ENCODE assay signal across 20 cellular contexts in genomic region chr11:134658481-134659080, GRCh38.
"Had no signal": no experiment of that assay in that cellular context is flagged by ENCODE, and none has a peak within 500 bp of the region (broad histone marks: within the 10 kb centered on the region; RNA-seq: fewer than 3 reads in every experiment).

No MANE protein-coding gene starts in this region.

- H3K4me3 ChIP-seq: lower lobe of right lung, spleen, thyroid gland, uterus had no signal

- H3K4me1 ChIP-seq: foreskin keratinocyte, lower lobe of right lung, spleen, thyroid gland, uterus had no signal

- H3K4me3 Mint-ChIP-seq: activated CD4-positive, alpha-beta T cell treated with anti-CD3 and anti-CD28 coated beads, Interleukin-2, amount 10 ng/mL, durations not matched to agents 7 days and 5 days; activated naive CD8-positive, alpha-beta T cell; naive B cell had no signal

- H3K27ac ChIP-seq: foreskin keratinocyte, lower lobe of right lung, spleen, thyroid gland, uterus had no signal

- H3K36me3 ChIP-seq: lower lobe of right lung, spleen, thyroid gland, uterus had no signal

- H3K27me3 Mint-ChIP-seq: activated naive CD8-positive, alpha-beta T cell had no signal

- FAIRE-seq: colon had no signal

- H3K9me3 ChIP-seq: lower lobe of right lung, thyroid gland, uterus had no signal

- H3K27me3 ChIP-seq: foreskin keratinocyte, thyroid gland, uterus had no signal

- ATAC-seq: foreskin keratinocyte, lower lobe of right lung, sciatic nerve had no signal

- DNase-seq: activated CD4-positive, alpha-beta T cell treated with anti-CD3 and anti-CD28 coated beads, Interleukin-2, amount 10 ng/mL, durations not matched to agents 7 days and 5 days; activated CD4-positive, CD25-positive, alpha-beta regulatory T cell; activated gamma-delta T cell treated with Interleukin-2 at 50 U/mL for 16 hours; activated T-cell treated with anti-CD3 and anti-CD28 coated beads, Interleukin-2, amount 50 U/mL, for 1 hour; amniotic stem cell; caudate nucleus; foreskin keratinocyte; glutamatergic neuron; hypothalamus; kidney glomerular epithelial cell; lower lobe of right lung; midbrain; naive B cell; posterior cingulate gyrus; spleen; thyroid gland had no signal

- H3K27ac Mint-ChIP-seq: activated CD4-positive, alpha-beta T cell treated with anti-CD3 and anti-CD28 coated beads, Interleukin-2, amount 10 ng/mL, durations not matched to agents 7 days and 5 days; activated naive CD8-positive, alpha-beta T cell; naive B cell had no signal
